In the genomic region with DNA sequence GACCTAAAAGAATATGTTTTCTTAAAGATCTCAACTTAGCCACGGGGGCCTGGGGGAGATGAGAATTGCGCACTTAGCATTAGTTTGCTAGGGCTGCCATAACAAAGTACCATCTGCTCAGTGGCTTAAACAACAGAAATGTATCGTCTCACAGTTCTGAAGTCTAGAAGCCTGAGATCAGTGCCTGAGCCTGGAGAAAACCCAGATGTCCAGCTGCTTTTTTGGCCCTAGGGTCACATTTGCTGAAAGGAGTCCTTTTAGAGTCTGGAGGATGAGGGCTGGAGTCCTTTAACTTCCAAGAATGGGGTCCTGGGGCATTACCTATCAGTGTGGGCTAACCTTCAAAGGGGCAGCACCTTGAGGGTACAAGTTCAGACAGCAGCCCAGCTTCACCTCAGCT, we compare ENCODE assay signal across 17 cellular contexts. TPM values are rescaled to one million over a fixed set of nuclear protein-coding genes. Genes with fewer than 3 reads are reported as not detected.
DNase-seq lines count a peak whose midpoint lies in the region; ATAC-seq, FAIRE-seq and TF ChIP-seq lines count a peak whose summit lies in the region.
"Had no signal": no experiment of that assay in that cellular context is flagged by ENCODE, and none has a peak within 500 bp of the region (broad histone marks: within the 10 kb centered on the region; RNA-seq: fewer than 3 reads in every experiment).

No MANE protein-coding gene starts in this region.

- peaks cover 15% of the 10 kb centered on the region for H3K9me1 ChIP-seq in IMR-90 (ENCODE audit: insufficient read depth, low read length)

- H3K56ac ChIP-seq in IMR-90 (ENCODE audit: extremely low read depth, insufficient read depth, low read length), result no peak overlapping the region

- peaks cover 44% of the 10 kb centered on the region for H3K4me1 Mint-ChIP-seq in Calu3 (ENCODE audit: low read depth, unreplicated experiment)
- H3K4me1 Mint-ChIP-seq: activated CD8-positive, alpha-beta memory T cell treated with anti-CD3 and anti-CD28 coated beads, Interleukin-2, amount 10 ng/mL, durations not matched to agents 7 days and 5 days; activated naive CD4-positive, alpha-beta T cell treated with anti-CD3 and anti-CD28 coated beads, Interleukin-2, amount 10 ng/mL, durations not matched to agents 7 days and 5 days had no signal

- no peak overlapping the region for H2BK20ac ChIP-seq in IMR-90 (ENCODE audit: low read depth, low read length)

- H3K9me3 Mint-ChIP-seq in Calu3 (ENCODE audit: low read depth, unreplicated experiment), result no peaks in the 10 kb centered on the region
- H3K9me3 Mint-ChIP-seq: central memory CD8-positive, alpha-beta T cell had no signal

- no peak overlapping the region for H4K91ac ChIP-seq in IMR-90 (ENCODE audit: insufficient read depth, low read depth, low read length)

- intact Hi-C loops in IMR-90 (cut with micrococcal nuclease) (no loop called here), HepG2 (cut with micrococcal nuclease; ENCODE audit: unreplicated experiment) (loop anchor here (5.0 kb wide), 2 partner anchors 47 to 117 kb away; partner anchors contain the start of gene SMURF1), gastrocnemius medialis (cut with DNase I; ENCODE audit: low total_unique reads) (no loop called here), Calu3 (cut with micrococcal nuclease; ENCODE audit: unreplicated experiment) (loop anchor here (5.0 kb wide), 2 partner anchors 37 to 43 kb away; no protein-coding TSS in a partner anchor)

- H2AFZ ChIP-seq in IMR-90 (replicated peaks; ENCODE audit: low read length, poor library complexity) (no peak overlapping the region), HepG2 (ENCODE audit: low read length) (no peak overlapping the region)
- H2AFZ ChIP-seq: GM23248 had no signal

- H3K27me3 Mint-ChIP-seq in Calu3 (ENCODE audit: unreplicated experiment), result no peaks in the 10 kb centered on the region
- H3K27me3 Mint-ChIP-seq: activated CD8-positive, alpha-beta memory T cell treated with anti-CD3 and anti-CD28 coated beads, Interleukin-2, amount 10 ng/mL, durations not matched to agents 7 days and 5 days; activated naive CD4-positive, alpha-beta T cell treated with anti-CD3 and anti-CD28 coated beads, Interleukin-2, amount 10 ng/mL, durations not matched to agents 7 days and 5 days; central memory CD8-positive, alpha-beta T cell; stimulated activated memory B cell treated with anti-CD40 and anti-IgM and Interleukin-4, amounts not matched to agents 10 μg/mL and 1 μg/mL and 100 μg/mL, for 72 hours had no signal

- peaks cover 81% of the 10 kb centered on the region for H3K79me2 ChIP-seq in HepG2 (ENCODE audit: insufficient read depth, low read length)

- TF ChIP-seq EP300 in HepG2 (IDR thresholded peaks at IDR 0.05; ENCODE audit: low read depth in 2 of 2, low read length in 2 of 2), result no peak
- TF ChIP-seq EP300 in HepG2 (CRISPR knock-in tag; IDR thresholded peaks at IDR 0.05; ENCODE audit: borderline replicate concordance), result no peak

- H2BK5ac ChIP-seq in IMR-90 (ENCODE audit: low read depth, low read length, poor library complexity, severe bottlenecking), result no peak overlapping the region

- no peak overlapping the region for H3K27ac Mint-ChIP-seq in Calu3 (ENCODE audit: unreplicated experiment)
- H3K27ac Mint-ChIP-seq: activated CD8-positive, alpha-beta memory T cell treated with anti-CD3 and anti-CD28 coated beads, Interleukin-2, amount 10 ng/mL, durations not matched to agents 7 days and 5 days; activated naive CD4-positive, alpha-beta T cell treated with anti-CD3 and anti-CD28 coated beads, Interleukin-2, amount 10 ng/mL, durations not matched to agents 7 days and 5 days; stimulated activated memory B cell treated with anti-CD40 and anti-IgM and Interleukin-4, amounts not matched to agents 10 μg/mL and 1 μg/mL and 100 μg/mL, for 72 hours had no signal

- H3K36me3 ChIP-seq in IMR-90 (ENCODE audit: control insufficient read depth, insufficient read depth, low read length) (peaks cover 3% of the 10 kb centered on the region), duodenal mucosa (ENCODE audit: control insufficient read depth in 1 of 2, insufficient read depth in 2 of 2, low read length in 2 of 2) (no peaks in the 10 kb centered on the region), HepG2 (replicated peaks in 1 of 2; ENCODE audit: control insufficient read depth in 1 of 2, insufficient read depth in 2 of 2, low read length in 2 of 2) (no peaks in the 10 kb centered on the region), gastrocnemius medialis (no peaks in the 10 kb centered on the region)

- peaks cover 9% of the 10 kb centered on the region for H3K36me3 Mint-ChIP-seq in Calu3 (ENCODE audit: insufficient read depth, unreplicated experiment)

- in situ Hi-C loops in IMR-90 (cut with MboI; ENCODE audit: low sequenced_read_pairs) (no loop called here), HepG2 (cut with HindIII; ENCODE audit: extremely low pct_ligation_motif_present, low pct_unique_long_range_greater_than_20kb) (loop anchor here (5.0 kb wide), 1 partner anchor 47 kb away; the partner anchor contains the start of gene SMURF1), gastrocnemius medialis (cut with MboI; ENCODE audit: low sequenced_read_pairs in 4 of 4) (no loop called here)

- H3K27me3 ChIP-seq in IMR-90 (ENCODE audit: control insufficient read depth, insufficient read depth, low read length) (no peaks in the 10 kb centered on the region), duodenal mucosa (ENCODE audit: control insufficient read depth in 1 of 2, insufficient read depth in 2 of 2, low read length in 2 of 2) (no peaks in the 10 kb centered on the region), HepG2 (ENCODE audit: control insufficient read depth in 1 of 2, insufficient read depth in 2 of 2, low read length in 2 of 2) (no peaks in the 10 kb centered on the region), gastrocnemius medialis (no peaks in the 10 kb centered on the region)

- peaks cover 39 to 75% of the 10 kb centered on the region in 2 experiments for H3K79me1 ChIP-seq in IMR-90 (ENCODE audit: low read depth in 1 of 2, low read length in 2 of 2)

- H3K23ac ChIP-seq in IMR-90 (ENCODE audit: low read depth, low read length), result peak overlapping the region; percentile 33; the same call in 1 of the 2 replicates

- peak overlapping the region; percentile 51; the same call in 1 of the 2 replicates for H3K18ac ChIP-seq in IMR-90 (ENCODE audit: low read depth, low read length)

- H4K5ac ChIP-seq in IMR-90 (ENCODE audit: low read depth, low read length), result 0 out of 2 replicates have a peak overlapping the region, but pooled peaks have one; percentile 17

- CTCF ChIA-PET in IMR-90 (lab: Yijun Ruan, JAX) (no interaction called here), HepG2 (lab: Yijun Ruan, JAX; ENCODE audit: low intra/inter-chr PET ratio, low total read pairs) (no interaction called here), Calu3 (lab: Charles Lee) (interaction anchor here (1.1 to 1.6 kb wide), 2 partner anchors 11 to 14 kb away, joined by 3 to 5 read pairs; no protein-coding TSS in a partner anchor)

- H3K27ac ChIP-seq in IMR-90 (ENCODE audit: insufficient read depth, low read length) (peak overlapping the region; percentile 63; the same call in 1 of the 2 replicates), duodenal mucosa (ENCODE audit: low read depth, low read length) (peak overlapping the region; percentile 47), HepG2 (ENCODE audit: extremely low read length, insufficient read depth, low read length) (peak overlapping the region; percentile 98), gastrocnemius medialis (peak overlapping the region; percentile 67 to 76 (median 70))
- H3K27ac ChIP-seq: GM23248 had no signal

- H4K20me1 ChIP-seq in IMR-90 (ENCODE audit: insufficient read depth, low read length), result peaks cover 62% of the 10 kb centered on the region
- no peaks in the 10 kb centered on the region for H4K20me1 ChIP-seq in HepG2 (ENCODE audit: insufficient read depth, low read length)

- ATAC-seq in IMR-90 (ENCODE audit: low read depth), result no peak; the same call in 1 of the 2 replicates
- no peak for ATAC-seq in HepG2
- ATAC-seq in gastrocnemius medialis, result peak in 1 of 2 donors; percentile 40
- ATAC-seq in HG02623 (IDR thresholded peaks at IDR 0.05; ENCODE audit: unreplicated experiment), result no peak
- ATAC-seq: activated CD8-positive, alpha-beta memory T cell treated with anti-CD3 and anti-CD28 coated beads, Interleukin-2, amount 10 ng/mL, durations not matched to agents 7 days and 5 days; stimulated activated memory B cell treated with anti-CD40 and anti-IgM and Interleukin-4, amounts not matched to agents 10 μg/mL and 1 μg/mL and 100 μg/mL, for 72 hours had no signal

- H3K4me3 Mint-ChIP-seq in Calu3 (ENCODE audit: low read depth, unreplicated experiment), result no peak overlapping the region
- H3K4me3 Mint-ChIP-seq: activated CD8-positive, alpha-beta memory T cell treated with anti-CD3 and anti-CD28 coated beads, Interleukin-2, amount 10 ng/mL, durations not matched to agents 7 days and 5 days; activated naive CD4-positive, alpha-beta T cell treated with anti-CD3 and anti-CD28 coated beads, Interleukin-2, amount 10 ng/mL, durations not matched to agents 7 days and 5 days; central memory CD8-positive, alpha-beta T cell; stimulated activated memory B cell treated with anti-CD40 and anti-IgM and Interleukin-4, amounts not matched to agents 10 μg/mL and 1 μg/mL and 100 μg/mL, for 72 hours had no signal

- TF ChIP-seq RAD21 in IMR-90 (IDR thresholded peaks at IDR 0.05; ENCODE audit: low read length), result no peak
- TF ChIP-seq RAD21 in HepG2 (CRISPR knock-in tag; IDR thresholded peaks at IDR 0.05), result no peak

- H2BK120ac ChIP-seq in IMR-90 (ENCODE audit: low read depth, low read length), result no peak overlapping the region

- FAIRE-seq in HepG2 (lab: Jason Lieb, UNC), result no peak

- BruUV-seq in IMR-90 (replicated peaks; lab: Mats Ljungman, UMichigan) (no TSS peak), HepG2 (replicated peaks; lab: Mats Ljungman, UMichigan) (no TSS peak), Calu3 (replicated peaks; lab: Mats Ljungman, UMichigan) (no TSS peak)

- peaks cover 10% of the 10 kb centered on the region for H3K4me1 ChIP-seq in IMR-90 (ENCODE audit: control insufficient read depth, insufficient read depth, low read length)
- peaks cover 16 to 22% of the 10 kb centered on the region in 2 donors for H3K4me1 ChIP-seq in duodenal mucosa (ENCODE audit: control insufficient read depth in 1 of 2, insufficient read depth in 2 of 2, low read length in 2 of 2)
- peaks cover 85% of the 10 kb centered on the region for H3K4me1 ChIP-seq in HepG2 (ENCODE audit: insufficient read depth, low read length)
- H3K4me1 ChIP-seq in gastrocnemius medialis, result peaks cover 34 to 52% of the 10 kb centered on the region in 2 donors

- no peak overlapping the region for H4K8ac ChIP-seq in IMR-90 (ENCODE audit: low read depth in 2 of 2, low read length in 2 of 2)

- H3K4me3 ChIP-seq in IMR-90 (ENCODE audit: insufficient read depth, low read depth, low read length) (no peak overlapping the region), duodenal mucosa (ENCODE audit: low read depth in 1 of 2, low read length in 2 of 2) (no peak overlapping the region), HepG2 (replicated peaks in 1 of 3; ENCODE audit: insufficient read depth in 1 of 3, low read depth in 2 of 3, low read length in 3 of 3) (no peak overlapping the region), gastrocnemius medialis (no peak overlapping the region)
- H3K4me3 ChIP-seq: GM23248 had no signal

- dilution Hi-C loops in IMR-90 (cut with HindIII; ENCODE audit: low sequenced_read_pairs, unreplicated experiment), result no loop called here

- H3K4ac ChIP-seq in IMR-90 (ENCODE audit: low read depth, low read length), result no peak overlapping the region

- no peak overlapping the region for H2BK15ac ChIP-seq in IMR-90 (ENCODE audit: low read depth, low read length)

- no peak overlapping the region for H3K9ac ChIP-seq in IMR-90 (ENCODE audit: low read depth, low read length)
- no peak overlapping the region for H3K9ac ChIP-seq in duodenal mucosa (ENCODE audit: low read depth in 1 of 2, low read length in 2 of 2)
- H3K9ac ChIP-seq in HepG2 (ENCODE audit: insufficient read depth, low read depth, low read length), result peak overlapping the region; percentile 50
- H3K9ac ChIP-seq: GM23248 had no signal

- H3K9me3 ChIP-seq in IMR-90 (ENCODE audit: control insufficient read depth, insufficient read depth, low read length), result peaks cover 4% of the 10 kb centered on the region; the same call in 1 of the 2 replicates
- H3K9me3 ChIP-seq in duodenal mucosa (ENCODE audit: control insufficient read depth in 1 of 2, low read length in 2 of 2), result no peaks in the 10 kb centered on the region
- no peaks in the 10 kb centered on the region for H3K9me3 ChIP-seq in HepG2 (ENCODE audit: low read length)
- no peaks in the 10 kb centered on the region for H3K9me3 ChIP-seq in gastrocnemius medialis

- peak; percentile 16 for DNase-seq in IMR-90
- DNase-seq in HepG2 (ENCODE audit: low spot score), result no peak
- DNase-seq in gastrocnemius medialis, result no peak
- no peak for DNase-seq in SK-N-DZ (ENCODE audit: low spot score)
- DNase-seq in NCI-H128 (lab: John Stamatoyannopoulos, UW; ENCODE audit: unreplicated experiment), result no peak
- no peak for DNase-seq in Calu3
- DNase-seq: activated CD8-positive, alpha-beta memory T cell treated with anti-CD3 and anti-CD28 coated beads, Interleukin-2, amount 10 ng/mL, durations not matched to agents 7 days and 5 days; activated naive CD4-positive, alpha-beta T cell treated with anti-CD3 and anti-CD28 coated beads, Interleukin-2, amount 10 ng/mL, durations not matched to agents 7 days and 5 days; GM23248; NCI-H1417; NCI-H446 treated with DMSO at 0.1 percent for 48 hours; retina; stimulated activated CD4-positive, alpha-beta T cell treated with anti-CD3 and anti-CD28 coated beads, Interleukin-4, amount 100 ng/mL, for 4 hours had no signal

- H2AK5ac ChIP-seq in IMR-90 (ENCODE audit: low read depth, low read length), result no peak overlapping the region; the same call in 1 of the 2 replicates

- no CpG with 5 or more reads among the region's 3 CpGs for WGBS in IMR-90 (ENCODE audit: extremely low coverage in 2 of 2, insufficient read length in 1 of 2), 2 experiments
- WGBS in HepG2 (ENCODE audit: low lambda C conversion rate), result 83% methylated on average over 2 of the region's 3 CpGs

- TF ChIP-seq POLR2A in IMR-90 (IDR thresholded peaks at IDR 0.05; ENCODE audit: low read depth, low read length) (no peak), HepG2 (IDR thresholded peaks at IDR 0.05; ENCODE audit: insufficient read depth in 1 of 2, low read depth in 2 of 2, low read length in 2 of 2) (no peak), gastrocnemius medialis (IDR thresholded peaks at IDR 0.05) (no peak)

- peak overlapping the region; percentile 33 for H2AK9ac ChIP-seq in IMR-90 (replicated peaks; ENCODE audit: low read depth, low read length, poor library complexity)

- POLR2A ChIA-PET in IMR-90 (lab: Charles Lee; ENCODE audit: unreplicated experiment), result no interaction called here
- POLR2A ChIA-PET in HepG2 (lab: Yijun Ruan, JAX), result interaction anchor here (1.1 to 1.8 kb wide), 4 partner anchors 14 to 116 kb away, joined by 3 to 6 read pairs (median 4); no protein-coding TSS in a partner anchor

- H3K4me2 ChIP-seq in IMR-90 (ENCODE audit: low read depth, low read length), result peak overlapping the region; percentile 27; the same call in 1 of the 2 replicates
- H3K4me2 ChIP-seq in HepG2 (ENCODE audit: low read depth, low read length), result peak overlapping the region; percentile 59

- H3K14ac ChIP-seq in IMR-90 (replicated peaks; ENCODE audit: low read depth, low read length), result no peak overlapping the region

- TF ChIP-seq CTCF in IMR-90 (conservative IDR thresholded peaks at IDR 0.05; ENCODE audit: low read depth, low read length) (no peak), HepG2 (CRISPR knock-in tag; IDR thresholded peaks at IDR 0.05) (no peak), gastrocnemius medialis (IDR thresholded peaks at IDR 0.05 in 4 of 5, conservative IDR thresholded peaks at IDR 0.05 in 1 of 5) (no peak), Calu3 (IDR thresholded peaks at IDR 0.05; ENCODE audit: unreplicated experiment) (no peak)

RNA-seq across cellular contexts. Expression of gene SMURF1, which starts 48.2 kb away (rescaled TPM):
- total RNA-seq in IMR-90 (2012; rRNA removed) (20.3 and 21.7 TPM in 2 replicates), HepG2 (2016; rRNA removed; fragmentation: Illumina TruSeq; extraction: Trizol) (11.1 and 12.0 TPM in 2 replicates), gastrocnemius medialis (10 to 100 TPM; 15.4 to 44.8 (median 18.3) TPM), Calu3 (2022) (28.2 and 29.7 TPM in 2 replicates)
- polyA plus RNA-seq in IMR-90 (2012; rRNA removed) (13.3 and 13.4 TPM in 2 replicates), HepG2 (2011; rRNA removed) (8.3 and 8.7 TPM in 2 replicates)
- 6.4 and 8.0 TPM in 2 replicates for polyA plus RNA-seq in IMR-90 (2012; cell fraction: cytosol; rRNA removed)
- 24.1 and 44.4 TPM in 2 replicates for polyA plus RNA-seq in IMR-90 (2012; cell fraction: nucleus; rRNA removed; ENCODE audit: low replicate concordance)
- 2.3 and 2.9 TPM in 2 replicates for total RNA-seq in HepG2 (2016; cell fraction: cytosol; rRNA removed; fragmentation: Illumina TruSeq; extraction: Trizol; ENCODE audit: low read depth)
- 8.8 and 11.5 TPM in 2 replicates for total RNA-seq in HepG2 (2016; cell fraction: insoluble cytoplasmic fraction; rRNA removed; fragmentation: Illumina TruSeq; extraction: Trizol)
- 6.2 and 6.6 TPM in 2 replicates for total RNA-seq in HepG2 (2016; cell fraction: membrane; rRNA removed; fragmentation: Illumina TruSeq; extraction: Trizol)
- 8.5 and 10.7 TPM in 2 replicates for total RNA-seq in HepG2 (2016; cell fraction: nucleus; rRNA removed; fragmentation: Illumina TruSeq; extraction: Trizol)
- polyA plus RNA-seq in HepG2 (2011; cell fraction: cytosol; rRNA removed), result 4.6 and 5.6 TPM in 2 replicates
- polyA plus RNA-seq in HepG2 (2011; cell fraction: nucleus; rRNA removed), result 13.6 and 15.4 TPM in 2 replicates
- 10.1 and 10.6 TPM in 2 replicates for polyA plus RNA-seq in HepG2 (2012)
- 0.75 and 0.81 TPM in 2 replicates for polyA plus RNA-seq in HepG2 (2016; cell fraction: cytosol; fragmentation: Illumina TruSeq; extraction: Trizol; ENCODE audit: low read depth)
- polyA plus RNA-seq in HepG2 (2016; cell fraction: insoluble cytoplasmic fraction; fragmentation: Illumina TruSeq; extraction: Trizol; ENCODE audit: low read depth), result 7.6 and 8.8 TPM in 2 replicates
- 1.8 and 2.7 TPM in 2 replicates for polyA plus RNA-seq in HepG2 (2016; cell fraction: membrane; fragmentation: Illumina TruSeq; extraction: Trizol; ENCODE audit: low read depth)
- 15.0 and 17.6 TPM in 2 replicates for polyA plus RNA-seq in HepG2 (2016; cell fraction: nucleus; fragmentation: Illumina TruSeq; extraction: Trizol; ENCODE audit: insufficient read depth, low read depth)
- 9.8 and 14.1 TPM in 2 replicates for polyA minus RNA-seq in HepG2 (2011; rRNA and poly(A)+ RNA removed; ENCODE audit: low replicate concordance)
- polyA minus RNA-seq in HepG2 (2011; cell fraction: cytosol; rRNA and poly(A)+ RNA removed), result 5.8 and 6.4 TPM in 2 replicates
- polyA minus RNA-seq in HepG2 (2011; cell fraction: nucleus; rRNA and poly(A)+ RNA removed), result 13.4 and 14.2 TPM in 2 replicates
- 8.2 and 8.9 TPM in 2 replicates for polyA plus RNA-seq in SK-N-DZ (2014; cell fraction: cytosol; rRNA removed)
- polyA plus RNA-seq in SK-N-DZ (2014; cell fraction: nucleus; rRNA removed), result 10.1 and 12.1 TPM in 2 replicates

Comparison
In these comparisons a context has a peak if more than half of its experiments do, and no peak if none do; other contexts are left out.
1. H3K27ac ChIP-seq: peak in every context shown above with its lines; median percentile 98 in HepG2; 70 in gastrocnemius medialis; 63 in IMR-90; 47 in duodenal mucosa.
2. intact Hi-C loops: an anchor here in HepG2 (5.0 kb wide) and Calu3 (5.0 kb wide); none called in IMR-90 and gastrocnemius medialis.